In the genomic region with DNA sequence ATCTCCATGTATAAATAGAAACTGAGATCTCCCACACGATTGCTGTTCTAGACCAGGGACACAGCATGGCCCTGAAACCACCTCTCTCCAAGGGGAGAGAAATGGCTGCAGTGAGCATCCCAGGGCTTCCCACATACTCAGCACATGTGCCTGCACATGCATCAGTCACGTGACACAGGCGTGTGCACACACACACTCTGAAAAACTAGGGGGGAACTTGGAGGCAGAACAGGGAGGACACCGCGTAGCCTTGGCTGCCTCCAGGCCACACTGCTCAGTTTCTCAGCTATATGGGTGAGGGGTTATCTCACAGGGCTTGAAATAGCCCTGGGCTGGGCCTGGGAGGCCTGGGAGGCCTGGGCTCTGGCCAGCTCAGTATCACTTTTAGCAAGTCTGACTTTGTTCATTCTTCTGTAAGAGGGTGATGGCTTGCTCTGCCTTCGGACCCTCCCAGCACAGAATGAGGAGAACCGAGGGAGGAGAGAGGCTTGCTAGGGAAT, we compare ENCODE assay signal across 1 cellular context.
TF ChIP-seq lines count a peak whose summit lies in the region.

No MANE protein-coding gene starts in this region.

TF ChIP-seq in WTC11, 78 proteins besides CTCF, POLR2A, EP300 and RAD21:
- TF ChIP-seq ESRRA (CRISPR knock-in tag; IDR thresholded peaks at IDR 0.05; ENCODE audit: borderline replicate concordance) (no peak), HMGA2 (CRISPR knock-in tag; IDR thresholded peaks at IDR 0.05) (no peak), SOX15 (CRISPR knock-in tag; IDR thresholded peaks at IDR 0.05) (no peak), ZNF317 (CRISPR knock-in tag; IDR thresholded peaks at IDR 0.05; ENCODE audit: borderline replicate concordance, low read depth) (no peak), CBFB (CRISPR knock-in tag; IDR thresholded peaks at IDR 0.05; ENCODE audit: low read depth) (no peak), ZNF512 (CRISPR knock-in tag; IDR thresholded peaks at IDR 0.05; ENCODE audit: borderline replicate concordance) (no peak), ETV6 (CRISPR knock-in tag; IDR thresholded peaks at IDR 0.05) (no peak), ATF3 (CRISPR knock-in tag; conservative IDR thresholded peaks at IDR 0.05) (no peak), ZSCAN18 (CRISPR knock-in tag; IDR thresholded peaks at IDR 0.05) (no peak), MYBL2 (CRISPR knock-in tag; IDR thresholded peaks at IDR 0.05) (no peak), NR2C2 (CRISPR knock-in tag; IDR thresholded peaks at IDR 0.05) (no peak), RORB (CRISPR knock-in tag; IDR thresholded peaks at IDR 0.05) (no peak), NFYB (CRISPR knock-in tag; conservative IDR thresholded peaks at IDR 0.05; ENCODE audit: low read depth) (no peak), TEAD4 (CRISPR knock-in tag; IDR thresholded peaks at IDR 0.05) (no peak), SMAD4 (CRISPR knock-in tag; IDR thresholded peaks at IDR 0.05) (no peak)
- TF ChIP-seq, protein P1, sequence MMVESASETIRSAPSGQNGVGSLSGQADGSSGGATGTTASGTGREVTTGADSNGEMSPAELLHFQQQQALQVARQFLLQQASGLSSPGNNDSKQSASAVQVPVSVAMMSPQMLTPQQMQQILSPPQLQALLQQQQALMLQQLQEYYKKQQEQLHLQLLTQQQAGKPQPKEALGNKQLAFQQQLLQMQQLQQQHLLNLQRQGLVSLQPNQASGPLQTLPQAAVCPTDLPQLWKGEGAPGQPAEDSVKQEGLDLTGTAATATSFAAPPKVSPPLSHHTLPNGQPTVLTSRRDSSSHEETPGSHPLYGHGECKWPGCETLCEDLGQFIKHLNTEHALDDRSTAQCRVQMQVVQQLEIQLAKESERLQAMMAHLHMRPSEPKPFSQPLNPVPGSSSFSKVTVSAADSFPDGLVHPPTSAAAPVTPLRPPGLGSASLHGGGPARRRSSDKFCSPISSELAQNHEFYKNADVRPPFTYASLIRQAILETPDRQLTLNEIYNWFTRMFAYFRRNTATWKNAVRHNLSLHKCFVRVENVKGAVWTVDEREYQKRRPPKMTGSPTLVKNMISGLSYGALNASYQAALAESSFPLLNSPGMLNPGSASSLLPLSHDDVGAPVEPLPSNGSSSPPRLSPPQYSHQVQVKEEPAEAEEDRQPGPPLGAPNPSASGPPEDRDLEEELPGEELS (CRISPR knock-in tag; IDR thresholded peaks at IDR 0.05) = no peak
- TF ChIP-seq, protein P2, sequence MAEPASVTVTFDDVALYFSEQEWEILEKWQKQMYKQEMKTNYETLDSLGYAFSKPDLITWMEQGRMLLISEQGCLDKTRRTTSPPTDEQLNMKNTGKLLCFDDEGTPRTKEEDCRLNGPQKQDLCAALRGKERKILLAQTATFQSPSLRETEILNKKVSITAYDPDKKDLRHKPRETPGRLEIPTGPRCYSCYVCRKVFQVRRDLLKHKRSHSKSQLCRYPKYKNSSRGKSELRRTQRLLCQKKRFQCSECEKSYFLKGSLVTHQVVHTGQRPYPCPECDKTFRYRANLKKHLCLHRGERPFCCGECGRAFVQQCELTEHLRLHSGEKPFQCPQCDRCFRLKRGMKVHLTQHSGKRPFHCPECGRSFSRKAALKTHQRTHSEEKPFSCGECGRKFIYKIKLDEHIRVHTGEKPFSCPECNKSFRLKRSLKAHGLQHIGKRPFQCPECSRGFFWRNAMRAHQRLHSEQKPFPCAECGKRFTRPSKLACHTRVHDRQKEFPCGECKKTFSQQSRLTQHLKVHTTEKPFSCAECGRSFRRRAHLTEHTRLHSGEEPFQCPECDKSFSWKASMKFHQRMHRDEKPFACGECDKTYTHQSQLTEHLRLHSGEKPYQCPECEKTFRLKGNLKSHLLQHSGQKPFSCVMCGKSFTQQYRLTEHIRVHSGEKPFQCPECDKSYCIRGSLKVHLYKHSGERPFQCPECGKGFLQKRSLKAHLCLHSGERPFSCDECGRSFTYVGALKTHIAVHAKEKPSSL (CRISPR knock-in tag; conservative IDR thresholded peaks at IDR 0.05) = no peak
- TF ChIP-seq, protein P3, sequence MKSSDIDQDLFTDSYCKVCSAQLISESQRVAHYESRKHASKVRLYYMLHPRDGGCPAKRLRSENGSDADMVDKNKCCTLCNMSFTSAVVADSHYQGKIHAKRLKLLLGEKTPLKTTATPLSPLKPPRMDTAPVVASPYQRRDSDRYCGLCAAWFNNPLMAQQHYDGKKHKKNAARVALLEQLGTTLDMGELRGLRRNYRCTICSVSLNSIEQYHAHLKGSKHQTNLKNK (CRISPR knock-in tag; IDR thresholded peaks at IDR 0.05) = no peak
